In genomic region chr1:45375104-45376090, GRCh38 we compare ENCODE assay signal across 18 cellular contexts. TPM values are rescaled to one million over a fixed set of nuclear protein-coding genes. Genes with fewer than 3 reads are reported as not detected.
A peak's percentile ranks its signal among the peaks of the same experiment; 100 is the strongest.
DNase-seq lines count a peak whose midpoint lies in the region; ATAC-seq and TF ChIP-seq lines count a peak whose summit lies in the region.
"Had no signal": no experiment of that assay in that cellular context is flagged by ENCODE, and none has a peak within 500 bp of the region (broad histone marks: within the 10 kb centered on the region; RNA-seq: fewer than 3 reads in every experiment).

No MANE protein-coding gene starts in this region.

- H3K9me3 Mint-ChIP-seq in naive B cell: no peaks in the 10 kb centered on the region
- H3K9me3 Mint-ChIP-seq: activated T-helper 17 cell treated with anti-CD3 and anti-CD28 coated beads, Interleukin-2, amount 50 U/mL, for 72 hours; dendritic cell treated with granulocyte-macrophage colony-stimulating factor and Interleukin-4, amounts not matched to agents 40 ng/mL and 50 ng/mL, for 4 days; neural progenitor cell had no signal

- TF ChIP-seq CTCF in DOHH2 (IDR thresholded peaks at IDR 0.05; ENCODE audit: low read depth, low read length, poor library complexity, severe bottlenecking) (peak; percentile 18), VCaP (conservative IDR thresholded peaks at IDR 0.05) (no peak)

- peak overlapping the region; percentile 23 to 95 (median 85) for H3K27ac Mint-ChIP-seq in naive B cell
- H3K27ac Mint-ChIP-seq: activated T-helper 17 cell treated with anti-CD3 and anti-CD28 coated beads, Interleukin-2, amount 50 U/mL, for 72 hours; dendritic cell treated with granulocyte-macrophage colony-stimulating factor and Interleukin-4, amounts not matched to agents 40 ng/mL and 50 ng/mL, for 4 days; neural progenitor cell had no signal

- H3K9me3 ChIP-seq in DOHH2 (ENCODE audit: control insufficient read depth, insufficient read depth, low read length): no peaks in the 10 kb centered on the region
- H3K9me3 ChIP-seq: Caco-2, right atrium auricular region had no signal

- peak; percentile 60 to 67 for ATAC-seq in naive B cell (ENCODE audit: low read depth in 2 of 2)
- ATAC-seq: activated T-helper 17 cell treated with anti-CD3 and anti-CD28 coated beads, Interleukin-2, amount 50 U/mL, for 72 hours had no signal

- H3K79me2 ChIP-seq in DOHH2 (ENCODE audit: control insufficient read depth, low read length): no peaks in the 10 kb centered on the region

- peaks cover 33 to 43% (median 38%) of the 10 kb centered on the region in 3 donors for H3K4me1 Mint-ChIP-seq in naive B cell

- H3K27me3 Mint-ChIP-seq in naive B cell: no peaks in the 10 kb centered on the region
- H3K27me3 Mint-ChIP-seq: activated T-helper 17 cell treated with anti-CD3 and anti-CD28 coated beads, Interleukin-2, amount 50 U/mL, for 72 hours; dendritic cell treated with granulocyte-macrophage colony-stimulating factor and Interleukin-4, amounts not matched to agents 40 ng/mL and 50 ng/mL, for 4 days had no signal

- no peak overlapping the region for H3K27ac ChIP-seq in DOHH2 (ENCODE audit: low read depth, low read length)
- peak overlapping the region; percentile 58 for H3K27ac ChIP-seq in VCaP
- H3K27ac ChIP-seq: neural progenitor cell, right atrium auricular region had no signal

- 0 out of 2 replicates have a peak, but pooled peaks cover 3% of the 10 kb centered on the region for H3F3A ChIP-seq in DOHH2 (ENCODE audit: control insufficient read depth, insufficient read depth)

- H3K4me1 ChIP-seq in DOHH2 (ENCODE audit: control insufficient read depth, low read length): peaks cover 16% of the 10 kb centered on the region
- H3K4me1 ChIP-seq: Caco-2 had no signal

- no peaks in the 10 kb centered on the region for H3K27me3 ChIP-seq in DOHH2 (ENCODE audit: control insufficient read depth, low read length)
- H3K27me3 ChIP-seq in H7 (ENCODE audit: control insufficient read depth, insufficient read depth, low read length): no peaks in the 10 kb centered on the region
- H3K27me3 ChIP-seq: neural progenitor cell, right atrium auricular region had no signal

- H3K9me2 ChIP-seq in DOHH2 (replicated peaks; ENCODE audit: control insufficient read depth, low read length): no peaks in the 10 kb centered on the region

- H4K20me1 ChIP-seq in DOHH2 (ENCODE audit: control insufficient read depth, insufficient read depth, low read depth, low read length): no peaks in the 10 kb centered on the region

- DNase-seq in H4 (ENCODE audit: low spot score): peak; percentile 24
- no peak for DNase-seq in naive B cell
- no peak for DNase-seq in central memory CD4-positive, alpha-beta T cell
- no peak for DNase-seq in H7
- no peak for DNase-seq in putamen (ENCODE audit: low spot score)
- DNase-seq in DMS53 treated with DMSO at 0.1 percent for 48 hours (lab: John Stamatoyannopoulos, UW; ENCODE audit: unreplicated experiment): no peak
- DNase-seq: Caco-2; NCI-H1105 treated with DMSO at 0.1 percent for 48 hours; NCI-H345; RPMI8226; stimulated activated CD4-positive, alpha-beta T cell treated with anti-CD3 and anti-CD28 coated beads, Interleukin-4, amount 100 ng/mL, for 24 hours; stimulated activated naive CD4-positive, alpha-beta T cell had no signal

- H3K4me3 Mint-ChIP-seq in naive B cell: peak overlapping the region in 5 of 8 donors; percentile 3 to 43 (median 10)
- H3K4me3 Mint-ChIP-seq: activated T-helper 17 cell treated with anti-CD3 and anti-CD28 coated beads, Interleukin-2, amount 50 U/mL, for 72 hours; dendritic cell treated with granulocyte-macrophage colony-stimulating factor and Interleukin-4, amounts not matched to agents 40 ng/mL and 50 ng/mL, for 4 days; neural progenitor cell had no signal

- H3K36me3 Mint-ChIP-seq in naive B cell: peaks cover 5 to 7% of the 10 kb centered on the region in 2 donors
- H3K36me3 Mint-ChIP-seq: neural progenitor cell had no signal

- H3K36me3 ChIP-seq in DOHH2 (ENCODE audit: control insufficient read depth, low read length): no peaks in the 10 kb centered on the region
- no peaks in the 10 kb centered on the region for H3K36me3 ChIP-seq in H7 (replicated peaks; ENCODE audit: control insufficient read depth, insufficient read depth, low read length)
- H3K36me3 ChIP-seq: neural progenitor cell, right atrium auricular region had no signal

- H3K4me2 ChIP-seq in DOHH2 (ENCODE audit: low read length): no peak overlapping the region
- H3K4me2 ChIP-seq: neural progenitor cell had no signal

- no peak overlapping the region for H3K4me3 ChIP-seq in DOHH2 (ENCODE audit: low read length)
- no peak overlapping the region for H3K4me3 ChIP-seq in H7 (ENCODE audit: insufficient read depth, low read depth, low read length)
- H3K4me3 ChIP-seq: neural progenitor cell, right atrium auricular region had no signal

RNA-seq across cellular contexts. Expression of gene MUTYH, which starts 35.2 kb away (rescaled TPM):
- total RNA-seq in H4 (2014; rRNA removed; shearing (Covaris generic)): 11.3 TPM in 2 replicates
- 10 to 100 TPM; 10.4 to 25.3 (median 18.7) TPM for polyA plus RNA-seq in naive B cell (ENCODE audit: low read depth in 6 of 6)
- 124 and 126 TPM in 2 replicates for total RNA-seq in H7 (2014; rRNA removed; shearing (Covaris generic))

RNA-seq across cellular contexts. Expression of gene TOE1, which starts 35.4 kb away (rescaled TPM):
- 37.1 and 42.0 TPM in 2 replicates for total RNA-seq in H4 (2014; rRNA removed; shearing (Covaris generic))
- polyA plus RNA-seq in naive B cell (ENCODE audit: low read depth in 6 of 6): 10 to 100 TPM; 15.5 to 27.8 (median 20.3) TPM
- total RNA-seq in H7 (2014; rRNA removed; shearing (Covaris generic)): 17.0 and 20.2 TPM in 2 replicates

RNA-seq across cellular contexts. Expression of gene HPDL, which starts 48.7 kb away (rescaled TPM):
- not detected in 2 replicates for total RNA-seq in H4 (2014; rRNA removed; shearing (Covaris generic))
- under 1 TPM in 5 of 6 donors, not detected in 1; 0.31 to 0.86 (median 0.74) TPM for polyA plus RNA-seq in naive B cell (ENCODE audit: low read depth in 6 of 6)
- total RNA-seq in H7 (2014; rRNA removed; shearing (Covaris generic)): 87.5 and 134 TPM in 2 replicates
- total RNA-seq: right atrium auricular region had no signal

Comparison
In these comparisons a context has a peak if more than half of its experiments do, and no peak if none do; other contexts are left out.
1. RNA of gene MUTYH, which starts 35.2 kb away (total RNA-seq): 124 to 126 TPM in H7; 11.3 TPM in H4; every median in the first group is over 10 times any median in the second.
2. RNA of gene HPDL, which starts 48.7 kb away (total RNA-seq): 87.5 to 134 TPM in H7; not detected in H4; every median in the first group is over 10 times any median in the second.